Comparison of ENCODE assay signal across 8 cellular contexts in genomic region chr16:49407873-49408565, GRCh38. TPM values are rescaled to one million over a fixed set of nuclear protein-coding genes. Genes with fewer than 3 reads are reported as not detected.
A peak's percentile ranks its signal among the peaks of the same experiment; 100 is the strongest.
DNase-seq lines count a peak whose midpoint lies in the region; ATAC-seq and TF ChIP-seq lines count a peak whose summit lies in the region.

No MANE protein-coding gene starts in this region.

- H3K4me2 ChIP-seq in PC-9 (no peak overlapping the region), neural cell (ENCODE audit: low read length) (no peak overlapping the region)

- no peaks in the 10 kb centered on the region for H3K9me3 ChIP-seq in PC-9 (ENCODE audit: insufficient read depth, low read depth)
- peaks cover 4% of the 10 kb centered on the region for H3K9me3 ChIP-seq in neural cell (ENCODE audit: low read length)

- H3K4me1 ChIP-seq in PC-9 (replicated peaks; ENCODE audit: insufficient read depth): no peaks in the 10 kb centered on the region

- peak; percentile 100 for TF ChIP-seq RAD21 in neural cell (conservative IDR thresholded peaks at IDR 0.05)

- H3F3A ChIP-seq in PC-9 (ENCODE audit: insufficient read depth, low read depth): no peaks in the 10 kb centered on the region
- no peaks in the 10 kb centered on the region for H3F3A ChIP-seq in neural cell (ENCODE audit: insufficient read depth, low read length, poor library complexity, severe bottlenecking)

- CTCF ChIA-PET in PC-9 (lab: Charles Lee): no interaction called here

- BruUV-seq in PC-9 (replicated peaks; lab: Mats Ljungman, UMichigan): no TSS peak

- no peak overlapping the region for H3K27ac ChIP-seq in PC-9
- H3K27ac ChIP-seq in neural cell (ENCODE audit: low read length): no peak overlapping the region

- no peak overlapping the region for H3K4me3 ChIP-seq in PC-9
- no peak overlapping the region for H3K4me3 ChIP-seq in neural cell (ENCODE audit: low read length)

- no peaks in the 10 kb centered on the region for H3K36me3 ChIP-seq in PC-9 (ENCODE audit: low read depth)
- no peaks in the 10 kb centered on the region for H3K36me3 ChIP-seq in neural cell (ENCODE audit: insufficient read depth, low read length)

- POLR2A ChIA-PET in PC-9 (lab: Charles Lee; ENCODE audit: unreplicated experiment): interaction anchor here (0.7 kb wide), 1 partner anchor 1308 kb away, joined by 20 read pairs; no protein-coding TSS in a partner anchor

- no peak for TF ChIP-seq EP300 in neural cell (conservative IDR thresholded peaks at IDR 0.05; ENCODE audit: poor library complexity, severe bottlenecking)

- H3K9me2 ChIP-seq in PC-9 (ENCODE audit: insufficient read depth) (no peaks in the 10 kb centered on the region), neural cell (ENCODE audit: insufficient read depth, low read length) (no peaks in the 10 kb centered on the region)

- H2AFZ ChIP-seq in PC-9: no peak overlapping the region
- H2AFZ ChIP-seq in neural cell (ENCODE audit: low read depth, low read length): no peak overlapping the region

- H4K20me1 ChIP-seq in PC-9 (ENCODE audit: insufficient read depth): no peaks in the 10 kb centered on the region; the same call in 1 of the 2 replicates
- no peaks in the 10 kb centered on the region for H4K20me1 ChIP-seq in neural cell (ENCODE audit: insufficient read depth)

- no peaks in the 10 kb centered on the region for H3K27me3 ChIP-seq in PC-9 (ENCODE audit: insufficient read depth, low read depth)
- no peaks in the 10 kb centered on the region for H3K27me3 ChIP-seq in neural cell (ENCODE audit: insufficient read depth, low read depth, low read length)

- TF ChIP-seq CTCF in PC-9 (conservative IDR thresholded peaks at IDR 0.05) (peak; percentile 70), neural cell (IDR thresholded peaks at IDR 0.05; ENCODE audit: poor library complexity, severe bottlenecking) (peak; percentile 98)

- H3K79me2 ChIP-seq in PC-9 (ENCODE audit: low read depth) (no peaks in the 10 kb centered on the region), neural cell (replicated peaks; ENCODE audit: insufficient read depth, low read length) (no peaks in the 10 kb centered on the region)

- peak; percentile 91 for ATAC-seq in GM21576 (IDR thresholded peaks at IDR 0.05; ENCODE audit: unreplicated experiment)

- H3K9ac ChIP-seq in neural cell (ENCODE audit: low read length): no peak overlapping the region

- DNase-seq in DMS53 treated with DMSO at 0.1 percent for 48 hours (lab: John Stamatoyannopoulos, UW; ENCODE audit: unreplicated experiment) (peak; percentile 42), HuH-7.5 (ENCODE audit: low spot score) (peak; percentile 54), PC-9 (peak; percentile 46 to 59), fibroblast of gingiva (ENCODE audit: low read depth) (peak; percentile 38), stromal cell of bone marrow (ENCODE audit: low read depth) (peak; percentile 58)
- DNase-seq in activated T-cell treated with anti-CD3 and anti-CD28 coated beads, Interleukin-2, amount 50 U/mL, for 1 hour: peak; percentile 68

- intact Hi-C loops in PC-9 (cut with micrococcal nuclease; ENCODE audit: unreplicated experiment): loop anchor here (1.0 to 5.0 kb wide), 2 partner anchors 514 to 1398 kb away; no protein-coding TSS in a partner anchor

TF ChIP-seq in neural cell, 6 proteins besides CTCF, POLR2A, EP300 and RAD21:
- TF ChIP-seq MXI1 (conservative IDR thresholded peaks at IDR 0.05; ENCODE audit: poor library complexity, severe bottlenecking) (peak; percentile 48), SMC3 (conservative IDR thresholded peaks at IDR 0.05; ENCODE audit: poor library complexity) (peak; percentile 100), EZH2 (IDR thresholded peaks at IDR 0.05; ENCODE audit: borderline replicate concordance, insufficient read depth, low read length, poor library complexity, severe bottlenecking) (no peak), POLR2AphosphoS5 (IDR thresholded peaks at IDR 0.05) (no peak)

RNA-seq across cellular contexts. Expression of gene C16orf78, which starts 34.4 kb away (rescaled TPM):
- not detected in 2 replicates for total RNA-seq in PC-9 (2021)
- not detected in 2 replicates for polyA plus RNA-seq in neural cell
- not detected in 2 replicates for polyA minus RNA-seq in neural cell
